ENCODE assay signal across 12 cellular contexts in genomic region chr5:143261748-143262392, GRCh38.
DNase-seq lines count a peak whose midpoint lies in the region; ATAC-seq, FAIRE-seq and TF ChIP-seq lines count a peak whose summit lies in the region.
"Had no signal": no experiment of that assay in that cellular context is flagged by ENCODE, and none has a peak within 500 bp of the region (broad histone marks: within the 10 kb centered on the region; RNA-seq: fewer than 3 reads in every experiment).

No MANE protein-coding gene starts in this region.

- BruUV-seq in PC-3 (replicated peaks; lab: Mats Ljungman, UMichigan): no TSS peak

- POLR2A ChIA-PET in PC-3 (lab: Charles Lee; ENCODE audit: unreplicated experiment): no interaction called here
- POLR2A ChIA-PET in H1 (lab: Charles Lee; ENCODE audit: partially characterized antibody): no interaction called here

- H3K4me3 ChIP-seq in PC-3 (ENCODE audit: low read length) (no peak overlapping the region), H1 (ENCODE audit: extremely low read depth in 1 of 4, insufficient read depth in 2 of 4, low read depth in 3 of 4, low read length in 4 of 4) (no peak overlapping the region)

- no peak overlapping the region for H3K4ac ChIP-seq in H1 (replicated peaks; ENCODE audit: insufficient read length, low read depth, low read length)

- no peak overlapping the region for H2AK5ac ChIP-seq in H1 (ENCODE audit: low read depth, low read length)

- H3K4me1 ChIP-seq in PC-3 (ENCODE audit: insufficient read depth, low read length) (peaks cover 20% of the 10 kb centered on the region), H1 (replicated peaks in 1 of 4; ENCODE audit: control insufficient read depth in 3 of 4, insufficient read depth in 4 of 4, low read length in 3 of 4) (no peaks in the 10 kb centered on the region)

- H4K20me1 ChIP-seq in PC-3 (ENCODE audit: low read length) (no peaks in the 10 kb centered on the region), H1 (replicated peaks in 1 of 2; ENCODE audit: control insufficient read depth in 1 of 2, insufficient read depth in 2 of 2, low read length in 2 of 2) (no peaks in the 10 kb centered on the region)

- no peak for TF ChIP-seq POLR2A in H1 (IDR thresholded peaks at IDR 0.05; ENCODE audit: control extremely low read depth in 1 of 2, low read depth in 2 of 2, low read length in 2 of 2)

- peak; percentile 48 for ATAC-seq in PC-3
- no peak for ATAC-seq in GM19452 (IDR thresholded peaks at IDR 0.05; ENCODE audit: unreplicated experiment)

- no peak for TF ChIP-seq EP300 in H1 (IDR thresholded peaks at IDR 0.05; ENCODE audit: borderline replicate concordance in 1 of 2, low read depth in 2 of 2, low read length in 2 of 2)

- H3K9me2 ChIP-seq in PC-3 (replicated peaks; ENCODE audit: low read length): no peaks in the 10 kb centered on the region

- no peaks in the 10 kb centered on the region for H3F3A ChIP-seq in PC-3 (ENCODE audit: low read length, unreplicated experiment)

- H3K56ac ChIP-seq in H1 (replicated peaks; ENCODE audit: insufficient read length, low read depth, low read length): no peak overlapping the region

- H3K23me2 ChIP-seq in H1 (ENCODE audit: low read depth, low read length): no peaks in the 10 kb centered on the region

- 92% methylated on average over 7 of the region's 7 CpGs; no CpG with 5 or more reads in 1 of the 2 experiments for WGBS in H1 (ENCODE audit: extremely low coverage in 1 of 2, insufficient coverage in 1 of 2, insufficient read length in 1 of 2, insufficient replicate concordance in 2 of 2, low coverage in 1 of 2, low lambda C conversion rate in 2 of 2, missing lambda C conversion rate in 1 of 2), 2 experiments

- H2BK12ac ChIP-seq in H1 (ENCODE audit: low read depth, low read length): no peak overlapping the region

- peak overlapping the region; percentile 44 for H3K9ac ChIP-seq in PC-3 (ENCODE audit: low read length)
- H3K9ac ChIP-seq in H1 (replicated peaks in 1 of 4; ENCODE audit: extremely low read depth in 1 of 4, low read depth in 3 of 4, low read length in 3 of 4): no peak overlapping the region

- no peak overlapping the region for H3K23ac ChIP-seq in H1 (ENCODE audit: insufficient read length)

- H3K14ac ChIP-seq in H1 (ENCODE audit: insufficient read length): no peak overlapping the region

- H3K36me3 ChIP-seq in PC-3 (ENCODE audit: low read depth, low read length): no peaks in the 10 kb centered on the region
- no peaks in the 10 kb centered on the region for H3K36me3 ChIP-seq in H1 (ENCODE audit: control insufficient read depth in 2 of 4, insufficient read depth in 4 of 4, low read length in 3 of 4)
- H3K36me3 ChIP-seq: neutrophil had no signal

- H3K4me2 ChIP-seq in PC-3 (ENCODE audit: low read length): 0 out of 2 replicates have a peak overlapping the region, but pooled peaks have one; percentile 9
- H3K4me2 ChIP-seq in H1 (ENCODE audit: insufficient read depth in 1 of 2, low read depth in 2 of 2, low read length in 2 of 2): no peak overlapping the region

- TF ChIP-seq CTCF in PC-3 (conservative IDR thresholded peaks at IDR 0.05; ENCODE audit: low read depth, low read length) (no peak), H1 (IDR thresholded peaks at IDR 0.05; ENCODE audit: control extremely low read depth in 1 of 3, insufficient read depth in 1 of 3, low read depth in 1 of 3, low read length in 3 of 3) (no peak)

- no peak overlapping the region for H2AFZ ChIP-seq in PC-3 (ENCODE audit: low read length)
- H2AFZ ChIP-seq in H1 (ENCODE audit: low read length): no peak overlapping the region

- intact Hi-C loops in PC-3 (cut with micrococcal nuclease): no loop called here

- H4K91ac ChIP-seq in H1 (replicated peaks; ENCODE audit: insufficient read length, low read length): no peak overlapping the region

- no peak overlapping the region for H4K5ac ChIP-seq in H1 (ENCODE audit: insufficient read length, low read depth, low read length)

- CTCF ChIA-PET in PC-3 (lab: Charles Lee) (interaction anchor here (0.5 kb wide), 1 partner anchor 340 kb away, joined by 3 read pairs; no protein-coding TSS in a partner anchor), H1 (lab: Charles Lee; ENCODE audit: partially characterized antibody) (no interaction called here)

- no peak for TF ChIP-seq RAD21 in H1 (IDR thresholded peaks at IDR 0.05 in 1 of 2, conservative IDR thresholded peaks at IDR 0.05 in 1 of 2; ENCODE audit: low read depth in 2 of 2, low read length in 2 of 2)

- no peak overlapping the region for H2BK15ac ChIP-seq in H1 (ENCODE audit: low read length)

- DNase-seq in activated T-cell treated with anti-CD3 and anti-CD28 coated beads for 48 hours (ENCODE audit: low read depth) (peak; percentile 20), activated T-cell treated with anti-CD3 and anti-CD28 coated beads for 4 hours (no peak), PC-3 (peak; percentile 73), H1 (ENCODE audit: low read depth in 1 of 2, low spot score in 2 of 2) (no peak), iPS-NIHi11 (ENCODE audit: low spot score) (no peak), NCI-H1694 (lab: John Stamatoyannopoulos, UW) (no peak)
- DNase-seq in stimulated activated CD4-positive, alpha-beta T cell treated with anti-CD3 and anti-CD28 coated beads, TNF-alpha, amount 100 ng/mL, for 24 hours (ENCODE audit: low read depth in 3 of 3): peak in 2 of 3 experiments; percentile 0 to 7
- DNase-seq: effector CD8-positive, alpha-beta T cell; Karpas-422; NCI-H524 treated with DMSO at 0.1 percent for 48 hours had no signal

- H3K79me1 ChIP-seq in H1 (ENCODE audit: low read depth, low read length): no peaks in the 10 kb centered on the region

- H4K8ac ChIP-seq in H1 (ENCODE audit: extremely low read depth, insufficient read depth, low read length): no peak overlapping the region

- FAIRE-seq in H1 (lab: Jason Lieb, UNC): no peak

- no peak overlapping the region for H2BK20ac ChIP-seq in H1 (ENCODE audit: low read length)

- H3K27ac ChIP-seq in PC-3 (ENCODE audit: low read length): peak overlapping the region; percentile 86
- no peak overlapping the region for H3K27ac ChIP-seq in H1 (ENCODE audit: low read depth, low read length)
- H3K27ac ChIP-seq: neutrophil had no signal

- H3K27me3 ChIP-seq in PC-3 (ENCODE audit: low read length) (no peaks in the 10 kb centered on the region), H1 (replicated peaks in 1 of 4; ENCODE audit: control insufficient read depth in 3 of 4, extremely low read depth in 1 of 4, insufficient read depth in 3 of 4, low read length in 3 of 4) (no peaks in the 10 kb centered on the region)
- H3K27me3 ChIP-seq: neutrophil had no signal

- H3K18ac ChIP-seq in H1 (ENCODE audit: extremely low read depth, low read length): no peak overlapping the region

- H2BK120ac ChIP-seq in H1 (replicated peaks; ENCODE audit: low read depth, low read length): no peak overlapping the region

- H3K9me3 ChIP-seq in PC-3 (ENCODE audit: low read length) (no peaks in the 10 kb centered on the region), H1 (ENCODE audit: insufficient read depth in 2 of 2, low read depth in 1 of 2, low read length in 1 of 2) (no peaks in the 10 kb centered on the region)
- H3K9me3 ChIP-seq: neutrophil had no signal

- H3K79me2 ChIP-seq in PC-3 (ENCODE audit: low read length) (no peaks in the 10 kb centered on the region), H1 (ENCODE audit: control insufficient read depth in 1 of 2, insufficient read depth in 2 of 2, low read length in 2 of 2) (no peaks in the 10 kb centered on the region)

- no peak overlapping the region for H2BK5ac ChIP-seq in H1 (ENCODE audit: low read depth, low read length)

TF ChIP-seq in H1, 55 proteins besides CTCF, POLR2A, EP300 and RAD21:
- TF ChIP-seq POLR2AphosphoS5 (IDR thresholded peaks at IDR 0.05; ENCODE audit: low read depth, low read length): no peak
- peak; percentile 84 for TF ChIP-seq CEBPB (IDR thresholded peaks at IDR 0.05; ENCODE audit: low read depth, low read length)

Comparison
In these comparisons a context has a peak if more than half of its experiments do, and no peak if none do; other contexts are left out.
1. DNase-seq: peak in activated T-cell treated with anti-CD3 and anti-CD28 coated beads for 48 hours (single experiment), PC-3 (single experiment) and stimulated activated CD4-positive, alpha-beta T cell treated with anti-CD3 and anti-CD28 coated beads, TNF-alpha, amount 100 ng/mL, for 24 hours (2 of 3); none in activated T-cell treated with anti-CD3 and anti-CD28 coated beads for 4 hours (single experiment), H1 (0 of 2), iPS-NIHi11 (single experiment) and NCI-H1694 (single experiment).